ENCODE assay signal across 16 cellular contexts in the genomic region with DNA sequence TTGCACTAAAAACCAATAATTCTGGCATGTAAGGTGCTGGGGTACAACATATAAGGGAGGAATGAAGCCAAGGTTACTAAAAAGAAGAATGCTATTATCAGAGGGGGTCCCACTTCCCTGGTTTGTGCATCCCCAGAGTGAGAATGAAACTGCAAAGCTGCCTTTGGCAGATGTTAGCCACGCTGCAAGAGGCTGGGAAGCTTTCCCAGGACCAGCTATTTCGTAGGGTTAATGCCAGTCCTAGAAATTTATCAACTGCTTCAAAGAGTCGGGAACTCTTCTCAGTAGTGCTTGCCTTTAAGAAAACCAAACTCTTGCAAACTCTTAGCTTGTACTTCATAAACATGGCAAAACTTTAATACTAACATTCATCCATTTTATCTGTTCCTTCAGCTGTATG.
DNase-seq lines count a peak whose midpoint lies in the region; ATAC-seq and TF ChIP-seq lines count a peak whose summit lies in the region.
"Had no signal": no experiment of that assay in that cellular context is flagged by ENCODE, and none has a peak within 500 bp of the region (broad histone marks: within the 10 kb centered on the region; RNA-seq: fewer than 3 reads in every experiment).

No MANE protein-coding gene starts in this region.

- peaks cover 7% of the 10 kb centered on the region for H3K36me3 Mint-ChIP-seq in progenitor cell of endocrine pancreas (ENCODE audit: insufficient read depth)
- H3K36me3 Mint-ChIP-seq: activated naive CD4-positive, alpha-beta T cell treated with anti-CD3 and anti-CD28 coated beads, Interleukin-2, amount 50 U/mL, for 24 hours; stimulated activated memory B cell treated with anti-CD40 and anti-IgM and Interleukin-4, amounts not matched to agents 10 μg/mL and 1 μg/mL and 100 μg/mL, for 72 hours had no signal

- no peak for TF ChIP-seq CTCF in progenitor cell of endocrine pancreas (IDR thresholded peaks at IDR 0.05; ENCODE audit: unreplicated experiment)

- H3K4me1 ChIP-seq in HUES64 (ENCODE audit: insufficient read depth, low read length) (peaks cover 76% of the 10 kb centered on the region), iPS-20b (ENCODE audit: insufficient read depth, low read length) (peaks cover 71% of the 10 kb centered on the region)

- DNase-seq in astrocyte of the hippocampus (ENCODE audit: low read depth, low spot score) (peak; percentile 55), progenitor cell of endocrine pancreas (ENCODE audit: low spot score, unreplicated experiment) (no peak), G401 (ENCODE audit: low spot score) (no peak), SHP77 (lab: John Stamatoyannopoulos, UW) (no peak)
- DNase-seq: activated CD4-positive, alpha-beta T cell treated with anti-CD3 and anti-CD28 coated beads, Interleukin-2, amount 50 U/mL, for 4 hours; activated T-cell treated with anti-CD3 and anti-CD28 coated beads, Interleukin-2, amount 50 U/mL, for 24 hours; DMS153; NCI-H1436 treated with DMSO at 0.1 percent for 48 hours; PC-9 had no signal

- peak overlapping the region; percentile 74 for H3K4me3 Mint-ChIP-seq in progenitor cell of endocrine pancreas (ENCODE audit: low read depth)
- H3K4me3 Mint-ChIP-seq: activated naive CD4-positive, alpha-beta T cell treated with anti-CD3 and anti-CD28 coated beads, Interleukin-2, amount 50 U/mL, for 24 hours; activated T-cell treated with anti-CD3 and anti-CD28 coated beads, Interleukin-2, amount 50 U/mL, for 24 hours; stimulated activated memory B cell treated with anti-CD40 and anti-IgM and Interleukin-4, amounts not matched to agents 10 μg/mL and 1 μg/mL and 100 μg/mL, for 72 hours had no signal

- H3K27ac Mint-ChIP-seq in progenitor cell of endocrine pancreas: peak overlapping the region; percentile 97
- H3K27ac Mint-ChIP-seq: activated naive CD4-positive, alpha-beta T cell treated with anti-CD3 and anti-CD28 coated beads, Interleukin-2, amount 50 U/mL, for 24 hours; activated T-cell treated with anti-CD3 and anti-CD28 coated beads, Interleukin-2, amount 50 U/mL, for 24 hours; stimulated activated memory B cell treated with anti-CD40 and anti-IgM and Interleukin-4, amounts not matched to agents 10 μg/mL and 1 μg/mL and 100 μg/mL, for 72 hours had no signal

- H3K9me3 ChIP-seq in HUES64 (ENCODE audit: insufficient read depth, low read depth, low read length): no peaks in the 10 kb centered on the region
- H3K9me3 ChIP-seq in iPS-20b (ENCODE audit: insufficient read depth, low read depth, low read length): no peaks in the 10 kb centered on the region
- H3K9me3 ChIP-seq: tibial nerve had no signal

- H3K9ac ChIP-seq in HUES64 (ENCODE audit: low read depth, low read length) (peak overlapping the region; percentile 67), iPS-20b (ENCODE audit: low read depth, low read length) (peak overlapping the region; percentile 81)

- H3K4me3 ChIP-seq in HUES64 (ENCODE audit: low read length) (peak overlapping the region; percentile 54), iPS-20b (ENCODE audit: low read length) (peak overlapping the region; percentile 65)
- H3K4me3 ChIP-seq: PC-9, tibial nerve had no signal

- no peaks in the 10 kb centered on the region for H3K27me3 Mint-ChIP-seq in progenitor cell of endocrine pancreas

- H3K36me3 ChIP-seq in HUES64 (ENCODE audit: insufficient read depth, low read length) (no peaks in the 10 kb centered on the region), iPS-20b (ENCODE audit: insufficient read depth, low read depth, low read length) (no peaks in the 10 kb centered on the region)
- H3K36me3 ChIP-seq: tibial nerve had no signal

- no peaks in the 10 kb centered on the region for H3K9me3 Mint-ChIP-seq in progenitor cell of endocrine pancreas (ENCODE audit: low read depth)
- H3K9me3 Mint-ChIP-seq: activated naive CD4-positive, alpha-beta T cell treated with anti-CD3 and anti-CD28 coated beads, Interleukin-2, amount 50 U/mL, for 24 hours; activated T-cell treated with anti-CD3 and anti-CD28 coated beads, Interleukin-2, amount 50 U/mL, for 24 hours; stimulated activated memory B cell treated with anti-CD40 and anti-IgM and Interleukin-4, amounts not matched to agents 10 μg/mL and 1 μg/mL and 100 μg/mL, for 72 hours had no signal

- H3K27ac ChIP-seq in HUES64 (ENCODE audit: low read depth, low read length): peak overlapping the region; percentile 94
- H3K27ac ChIP-seq in iPS-20b (ENCODE audit: low read length): peak overlapping the region; percentile 96
- H3K27ac ChIP-seq: HL-60, PC-9, tibial nerve had no signal

- WGBS in HUES64: 34% methylated on average over 3 of the region's 3 CpGs

- H3K27me3 ChIP-seq in HUES64 (ENCODE audit: insufficient read depth, low read length): no peaks in the 10 kb centered on the region
- no peaks in the 10 kb centered on the region for H3K27me3 ChIP-seq in iPS-20b (ENCODE audit: insufficient read depth, low read length)
- H3K27me3 ChIP-seq: tibial nerve had no signal

- in situ Hi-C loops in G401 (cut with HindIII; ENCODE audit: low sequenced_read_pairs): loop anchor here (25.0 kb wide), 1 partner anchor 93 kb away; no protein-coding TSS in a partner anchor

- H3K4me1 Mint-ChIP-seq in progenitor cell of endocrine pancreas (ENCODE audit: low read depth): peaks cover 74% of the 10 kb centered on the region
- H3K4me1 Mint-ChIP-seq: activated naive CD4-positive, alpha-beta T cell treated with anti-CD3 and anti-CD28 coated beads, Interleukin-2, amount 50 U/mL, for 24 hours; stimulated activated memory B cell treated with anti-CD40 and anti-IgM and Interleukin-4, amounts not matched to agents 10 μg/mL and 1 μg/mL and 100 μg/mL, for 72 hours had no signal

- no peak for ATAC-seq in GM21526 (IDR thresholded peaks at IDR 0.05; ENCODE audit: low FRiP score, unreplicated experiment)
- ATAC-seq: stimulated activated memory B cell treated with anti-CD40 and anti-IgM and Interleukin-4, amounts not matched to agents 10 μg/mL and 1 μg/mL and 100 μg/mL, for 72 hours had no signal
